8 cellular contexts compared by ENCODE assay signal in genomic region chr1:40709802-40710278, GRCh38. TPM values are rescaled to one million over a fixed set of nuclear protein-coding genes. Genes with fewer than 3 reads are reported as not detected.
DNase-seq lines count a peak whose midpoint lies in the region; ATAC-seq, FAIRE-seq and TF ChIP-seq lines count a peak whose summit lies in the region.

No MANE protein-coding gene starts in this region.

- intact Hi-C loops in activated CD4-positive, alpha-beta T cell treated with anti-CD3 and anti-CD28 coated beads for 36 hours (cut with DNase I, micrococcal nuclease) = loop anchor here (1.0 to 2.0 kb wide), 2 partner anchors 18 to 19 kb away; partner anchors contain the start of gene NFYC (in 1 of the 2)
- intact Hi-C loops in HepG2 (cut with micrococcal nuclease; ENCODE audit: unreplicated experiment) = loop anchor here (1.0 kb wide), 1 partner anchor 18 kb away; no protein-coding TSS in a partner anchor
- intact Hi-C loops in testis (cut with DNase I; ENCODE audit: low total_unique reads) = no loop called here

- H3K36me3 ChIP-seq in HepG2 (replicated peaks in 1 of 2; ENCODE audit: control insufficient read depth in 1 of 2, insufficient read depth in 2 of 2, low read length in 2 of 2) (peaks cover 0 to 1% of the 10 kb centered on the region in 2 experiments; a peak in 1 of 5 replicates), testis (ENCODE audit: low read depth, missing control alignments) (no peaks in the 10 kb centered on the region)

- no peak for FAIRE-seq in HepG2 (lab: Jason Lieb, UNC)

- no peak for TF ChIP-seq CTCF in astrocyte of the spinal cord (IDR thresholded peaks at IDR 0.05; ENCODE audit: low read depth, low read length)
- TF ChIP-seq CTCF in HepG2 (CRISPR knock-in tag; IDR thresholded peaks at IDR 0.05) = no peak
- TF ChIP-seq CTCF in testis (IDR thresholded peaks at IDR 0.05) = no peak
- no peak for TF ChIP-seq CTCF in GM20000 (IDR thresholded peaks at IDR 0.05; ENCODE audit: extremely low read depth, missing control alignments)

- peak overlapping the region; percentile 78 for H3K4me2 ChIP-seq in HepG2 (ENCODE audit: low read depth, low read length)

- CTCF ChIA-PET in activated CD4-positive, alpha-beta T cell treated with anti-CD3 and anti-CD28 coated beads for 36 hours (lab: Charles Lee) = interaction anchor here (1.0 to 1.9 kb wide), 6 partner anchors 13 to 63 kb away, joined by 3 to 9 read pairs (median 3); partner anchors contain the start of gene NFYC
- CTCF ChIA-PET in HepG2 (lab: Yijun Ruan, JAX; ENCODE audit: low intra/inter-chr PET ratio, low total read pairs) = no interaction called here

- H3K27me3 ChIP-seq in HepG2 (ENCODE audit: control insufficient read depth in 1 of 2, insufficient read depth in 2 of 2, low read length in 2 of 2) (no peaks in the 10 kb centered on the region; a peak in 1 of 5 replicates), testis (no peaks in the 10 kb centered on the region)

- H3K27ac Mint-ChIP-seq in activated CD4-positive, alpha-beta T cell treated with anti-CD3 and anti-CD28 coated beads for 36 hours = peak overlapping the region; percentile 88

- H3K36me3 Mint-ChIP-seq in activated CD4-positive, alpha-beta T cell treated with anti-CD3 and anti-CD28 coated beads for 36 hours (ENCODE audit: low read depth) = peaks cover 20% of the 10 kb centered on the region

- no peak for TF ChIP-seq RAD21 in HepG2 (CRISPR knock-in tag; IDR thresholded peaks at IDR 0.05)

- peaks cover 61% of the 10 kb centered on the region for H3K4me1 Mint-ChIP-seq in activated CD4-positive, alpha-beta T cell treated with anti-CD3 and anti-CD28 coated beads for 36 hours

- H3K4me3 ChIP-seq in astrocyte of the spinal cord (ENCODE audit: low read depth, low read length) = peak overlapping the region; percentile 76
- peak overlapping the region; percentile 63 to 85 (median 76) for H3K4me3 ChIP-seq in HepG2 (replicated peaks in 1 of 3; ENCODE audit: insufficient read depth in 1 of 3, low read depth in 2 of 3, low read length in 3 of 3)
- peak overlapping the region; percentile 45 to 62 for H3K4me3 ChIP-seq in testis

- H3K27ac ChIP-seq in HepG2 (ENCODE audit: extremely low read length, insufficient read depth, low read length) = peak overlapping the region; percentile 96
- H3K27ac ChIP-seq in testis = peak overlapping the region in 1 of 2 donors; percentile 67

- TF ChIP-seq EP300 in HepG2 (IDR thresholded peaks at IDR 0.05; ENCODE audit: low read depth in 2 of 2, low read length in 2 of 2) (peak in 1 of 2 experiments; percentile 2; a peak in 1 of 4 replicates), HepG2 (CRISPR knock-in tag; IDR thresholded peaks at IDR 0.05; ENCODE audit: borderline replicate concordance) (no peak)

- H3K4me1 ChIP-seq in HepG2 (ENCODE audit: insufficient read depth, low read length) (peaks cover 67% of the 10 kb centered on the region), testis (peaks cover 26% of the 10 kb centered on the region)

- peaks cover 87% of the 10 kb centered on the region for H3K79me2 ChIP-seq in HepG2 (ENCODE audit: insufficient read depth, low read length)

- no peak for DNase-seq in activated CD4-positive, alpha-beta T cell treated with anti-CD3 and anti-CD28 coated beads for 36 hours
- DNase-seq in activated CD4-positive, alpha-beta T cell treated with anti-CD3 and anti-CD28 coated beads for 4 hours = no peak
- DNase-seq in astrocyte of the spinal cord (ENCODE audit: low read depth, low spot score) (no peak), HepG2 (ENCODE audit: low spot score) (no peak), testis (no peak), GM20000 (ENCODE audit: low spot score) (no peak), AG08396 (ENCODE audit: low spot score) (no peak), islet precursor cell (no peak)

- H2AFZ ChIP-seq in HepG2 (ENCODE audit: low read length) = no peak overlapping the region

- 3% methylated on average over 3 of the region's 3 CpGs for WGBS in HepG2 (ENCODE audit: low lambda C conversion rate)
- WGBS in testis, 2 donors = 8% methylated on average over 3 of the region's 3 CpGs

- H3K9me3 ChIP-seq in HepG2 (ENCODE audit: low read length) (no peaks in the 10 kb centered on the region), testis (no peaks in the 10 kb centered on the region)

- no peaks in the 10 kb centered on the region for H3K9me3 Mint-ChIP-seq in activated CD4-positive, alpha-beta T cell treated with anti-CD3 and anti-CD28 coated beads for 36 hours (ENCODE audit: low read depth)

- H3K4me3 Mint-ChIP-seq in activated CD4-positive, alpha-beta T cell treated with anti-CD3 and anti-CD28 coated beads for 36 hours = peak overlapping the region; percentile 85

- no peaks in the 10 kb centered on the region for H4K20me1 ChIP-seq in HepG2 (ENCODE audit: insufficient read depth, low read length)

- BruUV-seq in HepG2 (replicated peaks; lab: Mats Ljungman, UMichigan) = TSS peak; percentile 60

- POLR2A ChIA-PET in activated CD4-positive, alpha-beta T cell treated with anti-CD3 and anti-CD28 coated beads for 36 hours (lab: Charles Lee) = interaction anchor here (1.0 kb wide), 1 partner anchor 18 kb away, joined by 3 read pairs; the partner anchor contains the start of gene NFYC
- POLR2A ChIA-PET in HepG2 (lab: Yijun Ruan, JAX) = interaction anchor here (0.9 to 4.9 kb wide), 5 partner anchors 17 to 111 kb away, joined by 3 to 147 read pairs (median 4); partner anchors contain the start of gene NFYC

- H3K27me3 Mint-ChIP-seq in activated CD4-positive, alpha-beta T cell treated with anti-CD3 and anti-CD28 coated beads for 36 hours = no peaks in the 10 kb centered on the region

- TF ChIP-seq POLR2A in HepG2 (IDR thresholded peaks at IDR 0.05; ENCODE audit: insufficient read depth in 1 of 2, low read depth in 2 of 2, low read length in 2 of 2) = no peak; a peak in 1 of 4 replicates
- TF ChIP-seq POLR2A in testis (IDR thresholded peaks at IDR 0.05) = no peak

- in situ Hi-C loops in astrocyte of the spinal cord (cut with HindIII; ENCODE audit: low sequenced_read_pairs) = no loop called here
- in situ Hi-C loops in HepG2 (cut with HindIII; ENCODE audit: extremely low pct_ligation_motif_present, low pct_unique_long_range_greater_than_20kb) = no loop called here

- H3K9ac ChIP-seq in HepG2 (ENCODE audit: insufficient read depth, low read depth, low read length) = peak overlapping the region; percentile 88

- ATAC-seq in activated CD4-positive, alpha-beta T cell treated with anti-CD3 and anti-CD28 coated beads for 36 hours = no peak
- ATAC-seq in HepG2 = no peak

RNA-seq across cellular contexts. Expression of gene NFYC, which starts 18.3 kb away (rescaled TPM):
- total RNA-seq in activated CD4-positive, alpha-beta T cell treated with anti-CD3 and anti-CD28 coated beads for 36 hours = 10 to 100 TPM; 53.6 to 85.4 TPM
- total RNA-seq in HepG2 (2016; rRNA removed; fragmentation: Illumina TruSeq; extraction: Trizol) = 33.9 and 41.3 TPM in 2 replicates
- total RNA-seq in HepG2 (2016; cell fraction: cytosol; rRNA removed; fragmentation: Illumina TruSeq; extraction: Trizol; ENCODE audit: low read depth) = 25.9 and 26.3 TPM in 2 replicates
- total RNA-seq in HepG2 (2016; cell fraction: insoluble cytoplasmic fraction; rRNA removed; fragmentation: Illumina TruSeq; extraction: Trizol) = 33.9 and 40.9 TPM in 2 replicates
- total RNA-seq in HepG2 (2016; cell fraction: membrane; rRNA removed; fragmentation: Illumina TruSeq; extraction: Trizol) = 39.1 and 40.3 TPM in 2 replicates
- total RNA-seq in HepG2 (2016; cell fraction: nucleus; rRNA removed; fragmentation: Illumina TruSeq; extraction: Trizol) = 32.4 and 36.8 TPM in 2 replicates
- 69.6 and 73.7 TPM in 2 replicates for polyA plus RNA-seq in HepG2 (2011; rRNA removed)
- polyA plus RNA-seq in HepG2 (2011; cell fraction: cytosol; rRNA removed) = 53.5 and 68.5 TPM in 2 replicates
- 81.8 and 103 TPM in 2 replicates for polyA plus RNA-seq in HepG2 (2011; cell fraction: nucleus; rRNA removed)
- 34.0 and 34.2 TPM in 2 replicates for polyA plus RNA-seq in HepG2 (2012)
- 36.8 and 37.1 TPM in 2 replicates for polyA plus RNA-seq in HepG2 (2016; cell fraction: cytosol; fragmentation: Illumina TruSeq; extraction: Trizol; ENCODE audit: low read depth)
- polyA plus RNA-seq in HepG2 (2016; cell fraction: insoluble cytoplasmic fraction; fragmentation: Illumina TruSeq; extraction: Trizol; ENCODE audit: low read depth) = 67.3 and 76.9 TPM in 2 replicates
- 46.4 and 53.8 TPM in 2 replicates for polyA plus RNA-seq in HepG2 (2016; cell fraction: membrane; fragmentation: Illumina TruSeq; extraction: Trizol; ENCODE audit: low read depth)
- 88.2 and 99.1 TPM in 2 replicates for polyA plus RNA-seq in HepG2 (2016; cell fraction: nucleus; fragmentation: Illumina TruSeq; extraction: Trizol; ENCODE audit: insufficient read depth, low read depth)
- 97.3 and 101 TPM in 2 replicates for polyA minus RNA-seq in HepG2 (2011; rRNA and poly(A)+ RNA removed; ENCODE audit: low replicate concordance)
- polyA minus RNA-seq in HepG2 (2011; cell fraction: cytosol; rRNA and poly(A)+ RNA removed) = 34.4 and 38.4 TPM in 2 replicates
- polyA minus RNA-seq in HepG2 (2011; cell fraction: nucleus; rRNA and poly(A)+ RNA removed) = 57.3 and 58.2 TPM in 2 replicates
- total RNA-seq in testis = 10 to 100 TPM; 69.1 to 83.9 TPM
- 70.0 TPM for polyA plus RNA-seq in testis (ENCODE audit: insufficient read depth, low read depth, low replicate concordance)

RNA-seq across cellular contexts. Expression of gene RIMS3, which starts 44.4 kb away (rescaled TPM):
- 1 to 10 TPM; 2.7 TPM for total RNA-seq in activated CD4-positive, alpha-beta T cell treated with anti-CD3 and anti-CD28 coated beads for 36 hours
- total RNA-seq in HepG2 (2016; rRNA removed; fragmentation: Illumina TruSeq; extraction: Trizol) = 5.4 TPM in 2 replicates
- 4.3 and 5.4 TPM in 2 replicates for total RNA-seq in HepG2 (2016; cell fraction: cytosol; rRNA removed; fragmentation: Illumina TruSeq; extraction: Trizol; ENCODE audit: low read depth)
- total RNA-seq in HepG2 (2016; cell fraction: insoluble cytoplasmic fraction; rRNA removed; fragmentation: Illumina TruSeq; extraction: Trizol) = 4.6 and 5.5 TPM in 2 replicates
- total RNA-seq in HepG2 (2016; cell fraction: membrane; rRNA removed; fragmentation: Illumina TruSeq; extraction: Trizol) = 7.8 and 9.0 TPM in 2 replicates
- 3.8 and 4.7 TPM in 2 replicates for total RNA-seq in HepG2 (2016; cell fraction: nucleus; rRNA removed; fragmentation: Illumina TruSeq; extraction: Trizol)
- polyA plus RNA-seq in HepG2 (2011; rRNA removed) = 2.1 and 3.4 TPM in 2 replicates
- 1.6 and 1.8 TPM in 2 replicates for polyA plus RNA-seq in HepG2 (2011; cell fraction: cytosol; rRNA removed)
- polyA plus RNA-seq in HepG2 (2011; cell fraction: nucleus; rRNA removed) = 7.7 and 9.6 TPM in 2 replicates
- 2.2 and 3.0 TPM in 2 replicates for polyA plus RNA-seq in HepG2 (2012)
- polyA plus RNA-seq in HepG2 (2016; cell fraction: cytosol; fragmentation: Illumina TruSeq; extraction: Trizol; ENCODE audit: low read depth) = 6.0 TPM in 2 replicates
- polyA plus RNA-seq in HepG2 (2016; cell fraction: insoluble cytoplasmic fraction; fragmentation: Illumina TruSeq; extraction: Trizol; ENCODE audit: low read depth) = 3.3 and 3.7 TPM in 2 replicates
- 7.1 and 8.4 TPM in 2 replicates for polyA plus RNA-seq in HepG2 (2016; cell fraction: membrane; fragmentation: Illumina TruSeq; extraction: Trizol; ENCODE audit: low read depth)
- 5.6 and 5.8 TPM in 2 replicates for polyA plus RNA-seq in HepG2 (2016; cell fraction: nucleus; fragmentation: Illumina TruSeq; extraction: Trizol; ENCODE audit: insufficient read depth, low read depth)
- polyA minus RNA-seq in HepG2 (2011; rRNA and poly(A)+ RNA removed; ENCODE audit: low replicate concordance) = 1.1 and 3.7 TPM in 2 replicates
- polyA minus RNA-seq in HepG2 (2011; cell fraction: cytosol; rRNA and poly(A)+ RNA removed) = 1.5 and 1.9 TPM in 2 replicates
- 2.4 and 3.1 TPM in 2 replicates for polyA minus RNA-seq in HepG2 (2011; cell fraction: nucleus; rRNA and poly(A)+ RNA removed)
- total RNA-seq in testis = 1 to 10 TPM; 4.6 to 9.4 TPM
- 8.3 TPM for polyA plus RNA-seq in testis (ENCODE audit: insufficient read depth, low read depth, low replicate concordance)
